11 cellular contexts compared by ENCODE assay signal in genomic region chr18:12904012-12904516, GRCh38. TPM values are rescaled to one million over a fixed set of nuclear protein-coding genes. Genes with fewer than 3 reads are reported as not detected.
A peak's percentile ranks its signal among the peaks of the same experiment; 100 is the strongest.
DNase-seq lines count a peak whose midpoint lies in the region; ATAC-seq and TF ChIP-seq lines count a peak whose summit lies in the region.
"Had no signal": no experiment of that assay in that cellular context is flagged by ENCODE, and none has a peak within 500 bp of the region (broad histone marks: within the 10 kb centered on the region; RNA-seq: fewer than 3 reads in every experiment).

No MANE protein-coding gene starts in this region.

- H3K79me2 ChIP-seq in SK-N-SH (ENCODE audit: insufficient read depth): no peaks in the 10 kb centered on the region

- H3K36me3 ChIP-seq in SK-N-SH (replicated peaks in 1 of 2; ENCODE audit: control insufficient read depth in 1 of 2, insufficient read depth in 2 of 2, low read length in 1 of 2): no peaks in the 10 kb centered on the region

- no peaks in the 10 kb centered on the region for H3K27me3 ChIP-seq in SK-N-SH (ENCODE audit: insufficient read depth)
- H3K27me3 ChIP-seq: foreskin keratinocyte had no signal

- peaks cover 13% of the 10 kb centered on the region for H3F3A ChIP-seq in SK-N-SH (replicated peaks; ENCODE audit: insufficient read depth)

- no peaks in the 10 kb centered on the region for H3K9me3 Mint-ChIP-seq in stimulated activated effector memory CD8-positive, alpha-beta T cell treated with anti-CD3 and anti-CD28 coated beads, Interleukin-12 subunit alpha, Interleukin-12 subunit beta, amount 100 ng/mL, for 72 hours
- H3K9me3 Mint-ChIP-seq: nephron had no signal

- no peak overlapping the region for H2AFZ ChIP-seq in SK-N-SH (ENCODE audit: low read depth)

- H3K4me3 ChIP-seq in SK-N-SH (ENCODE audit: low read depth in 2 of 2, low read length in 1 of 2): no peak overlapping the region

- H3K27ac ChIP-seq in SK-N-SH (ENCODE audit: low read depth in 2 of 2, low read length in 1 of 2): no peak overlapping the region
- H3K27ac ChIP-seq: foreskin keratinocyte had no signal

- TF ChIP-seq CTCF in SK-N-SH (IDR thresholded peaks at IDR 0.05): no peak

- CTCF ChIA-PET in SK-N-SH (lab: Yijun Ruan, JAX): interaction anchor here (1.5 to 3.4 kb wide), 2 partner anchors 11 to 30 kb away, joined by 6 to 15 read pairs; no protein-coding TSS in a partner anchor

- H3K27ac Mint-ChIP-seq in stimulated activated effector memory CD8-positive, alpha-beta T cell treated with anti-CD3 and anti-CD28 coated beads, Interleukin-12 subunit alpha, Interleukin-12 subunit beta, amount 100 ng/mL, for 72 hours: peak overlapping the region; percentile 86

- peaks cover 6% of the 10 kb centered on the region; the same call in 1 of the 2 replicates for H4K20me1 ChIP-seq in SK-N-SH (ENCODE audit: insufficient read depth)

- H3K4me2 ChIP-seq in SK-N-SH: no peak overlapping the region

- TF ChIP-seq RAD21 in SK-N-SH (IDR thresholded peaks at IDR 0.05; ENCODE audit: low read length): no peak

- peaks cover 8% of the 10 kb centered on the region for H3K4me1 Mint-ChIP-seq in stimulated activated effector memory CD8-positive, alpha-beta T cell treated with anti-CD3 and anti-CD28 coated beads, Interleukin-12 subunit alpha, Interleukin-12 subunit beta, amount 100 ng/mL, for 72 hours

- ATAC-seq in SK-N-SH treated with all-trans-retinoic acid at 6 μM for 48 hours (peak; percentile 30; the same call in 1 of the 3 replicates), HG03039 (IDR thresholded peaks at IDR 0.05; ENCODE audit: unreplicated experiment) (no peak)
- ATAC-seq in stimulated activated effector memory CD8-positive, alpha-beta T cell treated with anti-CD3 and anti-CD28 coated beads, Interleukin-12 subunit alpha, Interleukin-12 subunit beta, amount 100 ng/mL, for 72 hours: peak; percentile 77
- ATAC-seq: foreskin keratinocyte had no signal

- H3K9me3 ChIP-seq in SK-N-SH: no peaks in the 10 kb centered on the region

- DNase-seq in SK-N-SH (no peak), inferior parietal cortex (ENCODE audit: extremely low spot score) (peak; percentile 50), NCI-H2196 treated with DMSO at 0.1 percent for 48 hours (lab: John Stamatoyannopoulos, UW; ENCODE audit: unreplicated experiment) (no peak)
- DNase-seq in activated CD8-positive, alpha-beta memory T cell treated with anti-CD3 and anti-CD28 coated beads, Interleukin-2, amount 50 U/mL, for 48 hours: peak; percentile 68
- peak; percentile 43 to 88 for DNase-seq in stimulated activated effector memory CD8-positive, alpha-beta T cell treated with anti-CD3 and anti-CD28 coated beads, Interleukin-12 subunit alpha, Interleukin-12 subunit beta, amount 100 ng/mL, for 72 hours (ENCODE audit: low spot score in 2 of 2)
- no peak for DNase-seq in effector CD8-positive, alpha-beta T cell (lab: John Stamatoyannopoulos, UW)
- DNase-seq: foreskin keratinocyte, KG1 had no signal

- WGBS in SK-N-SH (ENCODE audit: low lambda C conversion rate): 78% methylated on average over 8 of the region's 8 CpGs

- no peak for TF ChIP-seq EP300 in SK-N-SH (IDR thresholded peaks at IDR 0.05; ENCODE audit: borderline replicate concordance in 1 of 2, low read depth in 1 of 2, low read length in 1 of 2)

- no peaks in the 10 kb centered on the region for H3K36me3 Mint-ChIP-seq in stimulated activated effector memory CD8-positive, alpha-beta T cell treated with anti-CD3 and anti-CD28 coated beads, Interleukin-12 subunit alpha, Interleukin-12 subunit beta, amount 100 ng/mL, for 72 hours

- POLR2A ChIA-PET in SK-N-SH (lab: Yijun Ruan, JAX): no interaction called here

- H3K4me3 Mint-ChIP-seq in stimulated activated effector memory CD8-positive, alpha-beta T cell treated with anti-CD3 and anti-CD28 coated beads, Interleukin-12 subunit alpha, Interleukin-12 subunit beta, amount 100 ng/mL, for 72 hours: peak overlapping the region; percentile 61
- H3K4me3 Mint-ChIP-seq: nephron had no signal

- H3K9ac ChIP-seq in SK-N-SH: no peak overlapping the region

- H3K4me1 ChIP-seq in SK-N-SH (ENCODE audit: control insufficient read depth in 1 of 2, insufficient read depth in 2 of 2, low read depth in 1 of 2, low read length in 1 of 2): peaks cover 0 to 7% of the 10 kb centered on the region in 2 experiments; a peak in 2 of 4 replicates
- H3K4me1 ChIP-seq: foreskin keratinocyte had no signal

- no peaks in the 10 kb centered on the region for H3K9me2 ChIP-seq in SK-N-SH

TF ChIP-seq in SK-N-SH treated with all-trans-retinoic acid at 6 μM for 48 hours, 23 proteins besides CTCF, POLR2A, EP300 and RAD21 (continues in another document):
- no peak for TF ChIP-seq GLIS3 (CRISPR knock-in tag; IDR thresholded peaks at IDR 0.05)
- TF ChIP-seq TCF4 (CRISPR knock-in tag; IDR thresholded peaks at IDR 0.05; ENCODE audit: borderline replicate concordance): no peak
- no peak for TF ChIP-seq ZNF8 (CRISPR knock-in tag; IDR thresholded peaks at IDR 0.05)
- TF ChIP-seq ZNF70 (CRISPR knock-in tag; IDR thresholded peaks at IDR 0.05): no peak
- no peak for TF ChIP-seq SNAI2 (CRISPR knock-in tag; IDR thresholded peaks at IDR 0.05)
- TF ChIP-seq POU6F1 (CRISPR knock-in tag; IDR thresholded peaks at IDR 0.05; ENCODE audit: borderline replicate concordance, low read depth): no peak
- no peak for TF ChIP-seq CSDC2 (CRISPR knock-in tag; IDR thresholded peaks at IDR 0.05)
- no peak for TF ChIP-seq ESRRG (CRISPR knock-in tag; IDR thresholded peaks at IDR 0.05)

TF ChIP-seq in SK-N-SH, 30 proteins besides CTCF, POLR2A, EP300 and RAD21:
- TF ChIP-seq JUND (IDR thresholded peaks at IDR 0.05) (no peak), POLR2AphosphoS5 (IDR thresholded peaks at IDR 0.05; ENCODE audit: low read depth, low read length) (no peak), YY1 (IDR thresholded peaks at IDR 0.05; ENCODE audit: low read depth) (no peak)

RNA-seq across cellular contexts. Expression of gene PTPN2, which starts 20.0 kb away (rescaled TPM):
- 11.2 and 13.0 TPM in 2 replicates for polyA plus RNA-seq in SK-N-SH (2012; rRNA removed)
- 15.5 and 17.9 TPM in 2 replicates for polyA plus RNA-seq in SK-N-SH (2012; cell fraction: cytosol; rRNA removed)
- 15.9 and 26.6 TPM in 2 replicates for polyA plus RNA-seq in SK-N-SH (2012; cell fraction: nucleus; rRNA removed)

RNA-seq across cellular contexts. Expression of gene SEH1L, which starts 43.7 kb away (rescaled TPM):
- polyA plus RNA-seq in SK-N-SH (2012; rRNA removed): 29.8 and 30.4 TPM in 2 replicates
- 30.0 and 35.7 TPM in 2 replicates for polyA plus RNA-seq in SK-N-SH (2012; cell fraction: cytosol; rRNA removed)
- 24.5 and 29.4 TPM in 2 replicates for polyA plus RNA-seq in SK-N-SH (2012; cell fraction: nucleus; rRNA removed)

Comparison
In these comparisons a context has a peak if more than half of its experiments do, and no peak if none do; other contexts are left out.
1. DNase-seq: peak in activated CD8-positive, alpha-beta memory T cell treated with anti-CD3 and anti-CD28 coated beads, Interleukin-2, amount 50 U/mL, for 48 hours (single experiment), inferior parietal cortex (single experiment) and stimulated activated effector memory CD8-positive, alpha-beta T cell treated with anti-CD3 and anti-CD28 coated beads, Interleukin-12 subunit alpha, Interleukin-12 subunit beta, amount 100 ng/mL, for 72 hours (2 of 2); none in SK-N-SH (single experiment), NCI-H2196 treated with DMSO at 0.1 percent for 48 hours (single experiment) and effector CD8-positive, alpha-beta T cell (single experiment).